3 cellular contexts compared by ENCODE assay signal in the genomic region with DNA sequence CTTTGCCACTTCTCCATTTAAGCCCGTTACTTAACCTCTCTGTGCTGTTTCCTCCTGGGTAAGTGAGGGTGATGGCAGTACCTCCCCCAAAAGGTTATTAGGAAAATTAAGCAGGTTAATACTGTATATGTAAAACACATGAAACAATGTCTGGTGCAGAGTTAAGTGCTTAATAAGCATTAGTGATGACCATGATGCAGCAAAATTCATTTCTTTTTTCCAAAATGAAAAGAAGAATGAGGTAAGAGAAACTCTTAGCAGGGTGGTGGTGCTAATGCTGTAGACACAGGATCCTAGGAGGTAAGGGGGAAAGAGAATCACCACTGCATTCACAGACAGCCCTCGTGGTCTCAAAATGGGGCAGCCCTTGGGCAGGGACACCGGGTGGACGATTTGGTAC.
TF ChIP-seq lines count a peak whose summit lies in the region.

No MANE protein-coding gene starts in this region.

TF ChIP-seq in A549, 52 proteins besides CTCF, POLR2A, EP300 and RAD21:
- TF ChIP-seq MAFK (IDR thresholded peaks at IDR 0.05; ENCODE audit: partially characterized antibody): peak; percentile 52
- no peak for TF ChIP-seq ESRRA (IDR thresholded peaks at IDR 0.05; ENCODE audit: borderline replicate concordance, low read length)

TF ChIP-seq in GM23338, 12 proteins besides CTCF, POLR2A, EP300 and RAD21:
- TF ChIP-seq EZH2 (IDR thresholded peaks at IDR 0.05; ENCODE audit: low read depth, unreplicated experiment): no peak
- no peak for TF ChIP-seq EZH2phosphoT487 (IDR thresholded peaks at IDR 0.05; ENCODE audit: unreplicated experiment)
- no peak for TF ChIP-seq ZNF114 (CRISPR knock-in tag; IDR thresholded peaks at IDR 0.05)
- no peak for TF ChIP-seq CREB1 (CRISPR knock-in tag; IDR thresholded peaks at IDR 0.05; ENCODE audit: low read depth)
- TF ChIP-seq, protein P1, sequence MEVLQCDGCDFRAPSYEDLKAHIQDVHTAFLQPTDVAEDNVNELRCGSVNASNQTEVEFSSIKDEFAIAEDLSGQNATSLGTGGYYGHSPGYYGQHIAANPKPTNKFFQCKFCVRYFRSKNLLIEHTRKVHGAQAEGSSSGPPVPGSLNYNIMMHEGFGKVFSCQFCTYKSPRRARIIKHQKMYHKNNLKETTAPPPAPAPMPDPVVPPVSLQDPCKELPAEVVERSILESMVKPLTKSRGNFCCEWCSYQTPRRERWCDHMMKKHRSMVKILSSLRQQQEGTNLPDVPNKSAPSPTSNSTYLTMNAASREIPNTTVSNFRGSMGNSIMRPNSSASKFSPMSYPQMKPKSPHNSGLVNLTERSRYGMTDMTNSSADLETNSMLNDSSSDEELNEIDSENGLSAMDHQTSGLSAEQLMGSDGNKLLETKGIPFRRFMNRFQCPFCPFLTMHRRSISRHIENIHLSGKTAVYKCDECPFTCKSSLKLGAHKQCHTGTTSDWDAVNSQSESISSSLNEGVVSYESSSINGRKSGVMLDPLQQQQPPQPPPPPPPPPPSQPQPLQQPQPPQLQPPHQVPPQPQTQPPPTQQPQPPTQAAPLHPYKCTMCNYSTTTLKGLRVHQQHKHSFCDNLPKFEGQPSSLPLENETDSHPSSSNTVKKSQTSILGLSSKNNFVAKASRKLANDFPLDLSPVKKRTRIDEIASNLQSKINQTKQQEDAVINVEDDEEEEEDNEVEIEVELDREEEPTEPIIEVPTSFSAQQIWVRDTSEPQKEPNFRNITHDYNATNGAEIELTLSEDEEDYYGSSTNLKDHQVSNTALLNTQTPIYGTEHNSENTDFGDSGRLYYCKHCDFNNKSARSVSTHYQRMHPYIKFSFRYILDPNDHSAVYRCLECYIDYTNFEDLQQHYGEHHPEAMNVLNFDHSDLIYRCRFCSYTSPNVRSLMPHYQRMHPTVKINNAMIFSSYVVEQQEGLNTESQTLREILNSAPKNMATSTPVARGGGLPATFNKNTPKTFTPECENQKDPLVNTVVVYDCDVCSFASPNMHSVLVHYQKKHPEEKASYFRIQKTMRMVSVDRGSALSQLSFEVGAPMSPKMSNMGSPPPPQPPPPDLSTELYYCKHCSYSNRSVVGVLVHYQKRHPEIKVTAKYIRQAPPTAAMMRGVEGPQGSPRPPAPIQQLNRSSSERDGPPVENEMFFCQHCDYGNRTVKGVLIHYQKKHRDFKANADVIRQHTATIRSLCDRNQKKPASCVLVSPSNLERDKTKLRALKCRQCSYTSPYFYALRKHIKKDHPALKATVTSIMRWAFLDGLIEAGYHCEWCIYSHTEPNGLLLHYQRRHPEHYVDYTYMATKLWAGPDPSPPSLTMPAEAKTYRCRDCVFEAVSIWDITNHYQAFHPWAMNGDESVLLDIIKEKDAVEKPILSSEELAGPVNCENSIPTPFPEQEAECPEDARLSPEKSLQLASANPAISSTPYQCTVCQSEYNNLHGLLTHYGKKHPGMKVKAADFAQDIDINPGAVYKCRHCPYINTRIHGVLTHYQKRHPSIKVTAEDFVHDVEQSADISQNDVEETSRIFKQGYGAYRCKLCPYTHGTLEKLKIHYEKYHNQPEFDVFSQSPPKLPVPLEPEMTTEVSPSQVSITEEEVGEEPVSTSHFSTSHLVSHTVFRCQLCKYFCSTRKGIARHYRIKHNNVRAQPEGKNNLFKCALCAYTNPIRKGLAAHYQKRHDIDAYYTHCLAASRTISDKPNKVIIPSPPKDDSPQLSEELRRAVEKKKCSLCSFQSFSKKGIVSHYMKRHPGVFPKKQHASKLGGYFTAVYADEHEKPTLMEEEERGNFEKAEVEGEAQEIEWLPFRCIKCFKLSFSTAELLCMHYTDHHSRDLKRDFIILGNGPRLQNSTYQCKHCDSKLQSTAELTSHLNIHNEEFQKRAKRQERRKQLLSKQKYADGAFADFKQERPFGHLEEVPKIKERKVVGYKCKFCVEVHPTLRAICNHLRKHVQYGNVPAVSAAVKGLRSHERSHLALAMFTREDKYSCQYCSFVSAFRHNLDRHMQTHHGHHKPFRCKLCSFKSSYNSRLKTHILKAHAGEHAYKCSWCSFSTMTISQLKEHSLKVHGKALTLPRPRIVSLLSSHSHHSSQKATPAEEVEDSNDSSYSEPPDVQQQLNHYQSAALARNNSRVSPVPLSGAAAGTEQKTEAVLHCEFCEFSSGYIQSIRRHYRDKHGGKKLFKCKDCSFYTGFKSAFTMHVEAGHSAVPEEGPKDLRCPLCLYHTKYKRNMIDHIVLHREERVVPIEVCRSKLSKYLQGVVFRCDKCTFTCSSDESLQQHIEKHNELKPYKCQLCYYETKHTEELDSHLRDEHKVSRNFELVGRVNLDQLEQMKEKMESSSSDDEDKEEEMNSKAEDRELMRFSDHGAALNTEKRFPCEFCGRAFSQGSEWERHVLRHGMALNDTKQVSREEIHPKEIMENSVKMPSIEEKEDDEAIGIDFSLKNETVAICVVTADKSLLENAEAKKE (CRISPR knock-in tag; IDR thresholded peaks at IDR 0.05): no peak
- no peak for TF ChIP-seq NANOG (IDR thresholded peaks at IDR 0.05; ENCODE audit: borderline replicate concordance)
- TF ChIP-seq ZNF331 (CRISPR knock-in tag; IDR thresholded peaks at IDR 0.05; ENCODE audit: low read depth): no peak
- TF ChIP-seq, protein P2, sequence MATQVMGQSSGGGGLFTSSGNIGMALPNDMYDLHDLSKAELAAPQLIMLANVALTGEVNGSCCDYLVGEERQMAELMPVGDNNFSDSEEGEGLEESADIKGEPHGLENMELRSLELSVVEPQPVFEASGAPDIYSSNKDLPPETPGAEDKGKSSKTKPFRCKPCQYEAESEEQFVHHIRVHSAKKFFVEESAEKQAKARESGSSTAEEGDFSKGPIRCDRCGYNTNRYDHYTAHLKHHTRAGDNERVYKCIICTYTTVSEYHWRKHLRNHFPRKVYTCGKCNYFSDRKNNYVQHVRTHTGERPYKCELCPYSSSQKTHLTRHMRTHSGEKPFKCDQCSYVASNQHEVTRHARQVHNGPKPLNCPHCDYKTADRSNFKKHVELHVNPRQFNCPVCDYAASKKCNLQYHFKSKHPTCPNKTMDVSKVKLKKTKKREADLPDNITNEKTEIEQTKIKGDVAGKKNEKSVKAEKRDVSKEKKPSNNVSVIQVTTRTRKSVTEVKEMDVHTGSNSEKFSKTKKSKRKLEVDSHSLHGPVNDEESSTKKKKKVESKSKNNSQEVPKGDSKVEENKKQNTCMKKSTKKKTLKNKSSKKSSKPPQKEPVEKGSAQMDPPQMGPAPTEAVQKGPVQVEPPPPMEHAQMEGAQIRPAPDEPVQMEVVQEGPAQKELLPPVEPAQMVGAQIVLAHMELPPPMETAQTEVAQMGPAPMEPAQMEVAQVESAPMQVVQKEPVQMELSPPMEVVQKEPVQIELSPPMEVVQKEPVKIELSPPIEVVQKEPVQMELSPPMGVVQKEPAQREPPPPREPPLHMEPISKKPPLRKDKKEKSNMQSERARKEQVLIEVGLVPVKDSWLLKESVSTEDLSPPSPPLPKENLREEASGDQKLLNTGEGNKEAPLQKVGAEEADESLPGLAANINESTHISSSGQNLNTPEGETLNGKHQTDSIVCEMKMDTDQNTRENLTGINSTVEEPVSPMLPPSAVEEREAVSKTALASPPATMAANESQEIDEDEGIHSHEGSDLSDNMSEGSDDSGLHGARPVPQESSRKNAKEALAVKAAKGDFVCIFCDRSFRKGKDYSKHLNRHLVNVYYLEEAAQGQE (IDR thresholded peaks at IDR 0.05; ENCODE audit: unreplicated experiment): no peak
- TF ChIP-seq STAT1 (IDR thresholded peaks at IDR 0.05; ENCODE audit: unreplicated experiment): no peak
- no peak for TF ChIP-seq JUNB (IDR thresholded peaks at IDR 0.05; ENCODE audit: unreplicated experiment)
TF ChIP-seq in GM23338: peak in this region for 0.

TF ChIP-seq in K562, 482 proteins besides CTCF, POLR2A, EP300 and RAD21:
- peak; percentile 31; the same call in 1 of the 2 replicates for TF ChIP-seq NFE2 (IDR thresholded peaks at IDR 0.05; ENCODE audit: low read depth)
- TF ChIP-seq MAFF (IDR thresholded peaks at IDR 0.05; ENCODE audit: low read length): 0 out of 2 replicates have a peak, but pooled peaks have one; percentile 6
- peak; percentile 54 for TF ChIP-seq MAFG (tag; conservative IDR thresholded peaks at IDR 0.05)
- peak; percentile 55 for TF ChIP-seq C11orf30 (IDR thresholded peaks at IDR 0.05; ENCODE audit: low read depth)
- TF ChIP-seq ZNF316 (IDR thresholded peaks at IDR 0.05): peak; percentile 82
- no peak for TF ChIP-seq ADNP (tag; IDR thresholded peaks at IDR 0.05)
